ENCODE assay signal across 8 cellular contexts in genomic region chr15:89087830-89088604, GRCh38. TPM values are rescaled to one million over a fixed set of nuclear protein-coding genes. Genes with fewer than 3 reads are reported as not detected.
DNase-seq lines count a peak whose midpoint lies in the region; ATAC-seq and TF ChIP-seq lines count a peak whose summit lies in the region.

Gene ABHD2, plus strand, starts transcription at chr15:89088456. Its CDS starts 27,872 bp downstream, at chr15:89116328.

- peaks cover 5% of the 10 kb centered on the region for H3K36me3 Mint-ChIP-seq in T-helper 1 cell treated with Interleukin-12 subunit alpha and Interleukin-12 subunit beta and Interleukin-4 antibody, amounts not matched to agents 30 μg/mL and 1 μg/mL, for 36 hours (ENCODE audit: low read depth)

- peak; percentile 92 for DNase-seq in GM13977 (ENCODE audit: low spot score)
- peak; percentile 99 for DNase-seq in NCI-H1694 (lab: John Stamatoyannopoulos, UW)
- DNase-seq in amniotic stem cell (lab: John Stamatoyannopoulos, UW) = peak; percentile 100
- peak; percentile 99 for DNase-seq in left cardiac atrium
- DNase-seq in prostate gland (ENCODE audit: low spot score) = peak; percentile 99

- peak; percentile 96 for ATAC-seq in HG02884 (IDR thresholded peaks at IDR 0.05; ENCODE audit: unreplicated experiment)
- peak; percentile 94 to 95 for ATAC-seq in left cardiac atrium

- no peak within 1 kb of the TSS for H3K4me3 Mint-ChIP-seq in T-helper 1 cell treated with Interleukin-12 subunit alpha and Interleukin-12 subunit beta and Interleukin-4 antibody, amounts not matched to agents 30 μg/mL and 1 μg/mL, for 36 hours

- H3K4me1 ChIP-seq in prostate gland (replicated peaks) (peaks cover 5% of the 10 kb centered on the region), urinary bladder (ENCODE audit: insufficient read depth) (no peaks in the 10 kb centered on the region)

- TF ChIP-seq CTCF in GM13977 (IDR thresholded peaks at IDR 0.05; ENCODE audit: extremely low read depth, insufficient read depth, missing control alignments) (no peak), prostate gland (IDR thresholded peaks at IDR 0.05) (peak in 1 of 4 experiments; percentile 26)

- peak; percentile 95 for TF ChIP-seq POLR2A in prostate gland (IDR thresholded peaks at IDR 0.05)

- intact Hi-C loops in left cardiac atrium (cut with DNase I) = loop anchor here in 1 of 2 donors (5.0 kb wide), 1 partner anchor 49 kb away; no protein-coding TSS in a partner anchor
- intact Hi-C loops in prostate gland (cut with DNase I) = loop anchor here (2.0 kb wide), 1 partner anchor 61 kb away; no protein-coding TSS in a partner anchor

- no peaks in the 10 kb centered on the region for H3K36me3 ChIP-seq in prostate gland
- no peaks in the 10 kb centered on the region for H3K36me3 ChIP-seq in urinary bladder (ENCODE audit: insufficient read depth)

- in situ Hi-C loops in GM13977 (cut with MboI; ENCODE audit: low pct_unique_long_range_greater_than_20kb, low sequenced_read_pairs, unreplicated experiment) = no loop called here

- H3K27ac Mint-ChIP-seq in T-helper 1 cell treated with Interleukin-12 subunit alpha and Interleukin-12 subunit beta and Interleukin-4 antibody, amounts not matched to agents 30 μg/mL and 1 μg/mL, for 36 hours = peak within 1 kb of the TSS; percentile 67

- H3K27me3 Mint-ChIP-seq in T-helper 1 cell treated with Interleukin-12 subunit alpha and Interleukin-12 subunit beta and Interleukin-4 antibody, amounts not matched to agents 30 μg/mL and 1 μg/mL, for 36 hours (ENCODE audit: low read depth) = no peaks in the 10 kb centered on the region

- H3K9me3 Mint-ChIP-seq in T-helper 1 cell treated with Interleukin-12 subunit alpha and Interleukin-12 subunit beta and Interleukin-4 antibody, amounts not matched to agents 30 μg/mL and 1 μg/mL, for 36 hours = no peaks in the 10 kb centered on the region

- H3K4me1 Mint-ChIP-seq in T-helper 1 cell treated with Interleukin-12 subunit alpha and Interleukin-12 subunit beta and Interleukin-4 antibody, amounts not matched to agents 30 μg/mL and 1 μg/mL, for 36 hours (ENCODE audit: low read depth) = peaks cover 31% of the 10 kb centered on the region

- WGBS in prostate gland = under 1% methylated on average over 34 of the region's 51 CpGs
- under 1% methylated on average over 51 of the region's 51 CpGs for WGBS in urinary bladder

- no peaks in the 10 kb centered on the region for H3K27me3 ChIP-seq in prostate gland (replicated peaks; ENCODE audit: insufficient read depth)

- H3K9me3 ChIP-seq in prostate gland = no peaks in the 10 kb centered on the region

- H3K27ac ChIP-seq in prostate gland = peak within 1 kb of the TSS; percentile 92 to 95
- H3K27ac ChIP-seq in urinary bladder (ENCODE audit: low read depth) = peak within 1 kb of the TSS; percentile 85

- H3K4me3 ChIP-seq in prostate gland (peak within 1 kb of the TSS; percentile 86 to 88), urinary bladder (ENCODE audit: low read depth, low read length) (peak within 1 kb of the TSS; percentile 77)

RNA-seq across cellular contexts. Expression of gene ABHD2, which starts in this region (rescaled TPM):
- total RNA-seq in left cardiac atrium = 100 to 1,000 TPM in 1 of 2 donors, 10 to 100 TPM in 1; 91.6 to 208 TPM
- 100 to 1,000 TPM; 111 to 253 TPM for total RNA-seq in prostate gland
- 41.0 TPM for total RNA-seq in urinary bladder
- polyA plus RNA-seq in urinary bladder = 16.0 TPM

Comparison
In these comparisons a context has a peak if more than half of its experiments do, and no peak if none do; other contexts are left out.
1. Peak in every context shown above with its lines: DNase-seq, ATAC-seq, H3K4me3 ChIP-seq and H3K27ac ChIP-seq.